Comparison of ENCODE assay signal across 11 cellular contexts in the genomic region with DNA sequence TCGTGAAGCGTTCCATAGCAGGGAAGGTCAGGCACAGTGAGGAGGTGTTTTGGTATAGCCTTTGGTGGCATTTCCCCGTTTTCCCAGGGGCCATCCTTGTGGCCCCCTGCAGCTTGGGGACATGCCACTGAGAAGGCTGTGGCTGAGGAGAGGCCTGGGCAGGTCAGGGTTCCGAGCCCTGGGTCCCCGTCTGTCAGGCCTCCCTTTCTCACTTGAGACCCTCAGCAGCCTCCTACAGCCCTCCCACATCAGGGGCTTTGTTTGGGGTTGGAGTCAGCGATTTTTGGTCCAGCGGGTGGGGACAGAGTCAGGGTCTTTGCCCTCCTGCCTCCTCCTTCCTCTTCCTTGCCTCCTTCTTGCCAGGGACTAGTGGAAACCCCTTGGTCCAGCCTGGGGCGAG. TPM values are rescaled to one million over a fixed set of nuclear protein-coding genes. Genes with fewer than 3 reads are reported as not detected.
A peak's percentile ranks its signal among the peaks of the same experiment; 100 is the strongest.
DNase-seq lines count a peak whose midpoint lies in the region; ATAC-seq and TF ChIP-seq lines count a peak whose summit lies in the region.
"Had no signal": no experiment of that assay in that cellular context is flagged by ENCODE, and none has a peak within 500 bp of the region (broad histone marks: within the 10 kb centered on the region; RNA-seq: fewer than 3 reads in every experiment).

No MANE protein-coding gene starts in this region.

- H3K4me1 Mint-ChIP-seq in CD8-positive, alpha-beta memory T cell, result peaks cover 63 to 94% (median 69%) of the 10 kb centered on the region in 3 donors
- H3K4me1 Mint-ChIP-seq in endothelial cell (ENCODE audit: unreplicated experiment), result peaks cover 27% of the 10 kb centered on the region

- peak overlapping the region; percentile 33 to 63 (median 42) for H3K9ac ChIP-seq in skeletal muscle tissue (ENCODE audit: low read depth in 1 of 3, low read length in 3 of 3)

- no peaks in the 10 kb centered on the region for H3K27me3 Mint-ChIP-seq in CD8-positive, alpha-beta memory T cell
- peaks cover 21% of the 10 kb centered on the region for H3K27me3 Mint-ChIP-seq in endothelial cell (ENCODE audit: unreplicated experiment)

- CTCF ChIA-PET in CD8-positive, alpha-beta memory T cell (lab: Charles Lee), result interaction anchor here (0.9 to 3.8 kb wide), 10 partner anchors 12 to 245 kb away, joined by 3 to 19 read pairs (median 4); a partner anchor contains a TSS

- no peaks in the 10 kb centered on the region for H3K9me3 Mint-ChIP-seq in CD8-positive, alpha-beta memory T cell
- no peaks in the 10 kb centered on the region for H3K9me3 Mint-ChIP-seq in endothelial cell (ENCODE audit: unreplicated experiment)

- H3K36me3 ChIP-seq in CD8-positive, alpha-beta memory T cell (ENCODE audit: insufficient read depth, low read length), result peaks cover 29% of the 10 kb centered on the region
- H3K36me3 ChIP-seq in RWPE2 (ENCODE audit: low read depth), result peaks cover 8% of the 10 kb centered on the region
- H3K36me3 ChIP-seq in skeletal muscle tissue (ENCODE audit: control insufficient read depth in 3 of 3, insufficient read depth in 3 of 3, low read length in 3 of 3), result peaks cover 27 to 28% (median 27%) of the 10 kb centered on the region in 3 donors

- H3K27me3 ChIP-seq in CD8-positive, alpha-beta memory T cell (ENCODE audit: insufficient read depth, low read length, poor library complexity, severe bottlenecking), result no peaks in the 10 kb centered on the region
- no peaks in the 10 kb centered on the region for H3K27me3 ChIP-seq in RWPE2 (ENCODE audit: insufficient read depth, poor library complexity, severe bottlenecking)
- H3K27me3 ChIP-seq in skeletal muscle tissue (ENCODE audit: control insufficient read depth in 3 of 3, insufficient read depth in 3 of 3, low read length in 3 of 3), result no peaks in the 10 kb centered on the region

- H3K4me3 ChIP-seq in CD8-positive, alpha-beta memory T cell (ENCODE audit: low read length), result peak overlapping the region; percentile 78
- H3K4me3 ChIP-seq in RWPE2 (ENCODE audit: severe bottlenecking) (no peak overlapping the region), skeletal muscle tissue (ENCODE audit: low read length in 3 of 3) (no peak overlapping the region)

- DNase-seq in CD8-positive, alpha-beta memory T cell, result no peak
- DNase-seq in RWPE2 (ENCODE audit: low spot score) (no peak), endothelial cell (ENCODE audit: low spot score) (no peak), NCI-H524 (lab: John Stamatoyannopoulos, UW) (no peak), NCI-H1436 treated with DMSO at 0.1 percent for 48 hours (lab: John Stamatoyannopoulos, UW) (no peak), NCI-H1092 treated with DMSO at 0.1 percent for 48 hours (lab: John Stamatoyannopoulos, UW) (no peak)
- no peak for DNase-seq in stimulated activated CD4-positive, alpha-beta T cell treated with anti-CD3 and anti-CD28 coated beads, Interleukin-15, amount 100 ng/mL, for 24 hours
- DNase-seq: Calu3, mammary epithelial cell, SHP77 treated with DMSO at 0.1 percent for 48 hours had no signal

- ATAC-seq in RWPE2 (ENCODE audit: low read depth), result no peak

- TF ChIP-seq CTCF in RWPE2 (IDR thresholded peaks at IDR 0.05; ENCODE audit: poor library complexity, severe bottlenecking) (no peak), endothelial cell (IDR thresholded peaks at IDR 0.05; ENCODE audit: unreplicated experiment) (no peak)

- POLR2A ChIA-PET in CD8-positive, alpha-beta memory T cell (lab: Charles Lee), result interaction anchor here (0.7 to 3.5 kb wide), 6 partner anchors 9 to 655 kb away, joined by 3 to 13 read pairs (median 8); a partner anchor contains a TSS

- H3K4me3 Mint-ChIP-seq in CD8-positive, alpha-beta memory T cell, result peak overlapping the region in 6 of 7 donors; percentile 74 to 96 (median 86)
- peak overlapping the region; percentile 68 for H3K4me3 Mint-ChIP-seq in endothelial cell (ENCODE audit: unreplicated experiment)

- H3K27ac ChIP-seq in CD8-positive, alpha-beta memory T cell (ENCODE audit: low read depth, low read length), result no peak overlapping the region
- H3K27ac ChIP-seq in RWPE2 (ENCODE audit: poor library complexity, severe bottlenecking) (peak overlapping the region; percentile 86), skeletal muscle tissue (ENCODE audit: low read depth, low read length) (peak overlapping the region; percentile 87)

- peak overlapping the region in 7 of 8 donors; percentile 72 to 96 (median 87) for H3K27ac Mint-ChIP-seq in CD8-positive, alpha-beta memory T cell
- no peak overlapping the region for H3K27ac Mint-ChIP-seq in endothelial cell (ENCODE audit: unreplicated experiment)

- peaks cover 93% of the 10 kb centered on the region for H3K4me1 ChIP-seq in CD8-positive, alpha-beta memory T cell (ENCODE audit: insufficient read depth, low read length)
- H3K4me1 ChIP-seq in RWPE2 (ENCODE audit: insufficient read depth, poor library complexity, severe bottlenecking) (peaks cover 69% of the 10 kb centered on the region), skeletal muscle tissue (ENCODE audit: control insufficient read depth in 3 of 3, insufficient read depth in 3 of 3, low read length in 3 of 3) (peaks cover 46 to 60% (median 56%) of the 10 kb centered on the region in 3 donors)

- no peaks in the 10 kb centered on the region for H3K9me3 ChIP-seq in CD8-positive, alpha-beta memory T cell (ENCODE audit: low read length)
- no peaks in the 10 kb centered on the region for H3K9me3 ChIP-seq in RWPE2 (ENCODE audit: severe bottlenecking)
- H3K9me3 ChIP-seq in skeletal muscle tissue (ENCODE audit: control insufficient read depth in 3 of 3, low read length in 3 of 3), result no peaks in the 10 kb centered on the region

- peaks cover 4 to 75% (median 14%) of the 10 kb centered on the region in 3 donors for H3K36me3 Mint-ChIP-seq in CD8-positive, alpha-beta memory T cell
- H3K36me3 Mint-ChIP-seq in endothelial cell (ENCODE audit: low read depth, unreplicated experiment), result peaks cover 12% of the 10 kb centered on the region

RNA-seq across cellular contexts. Expression of a gene that starts 22.2 kb away (rescaled TPM):
- 10 to 100 TPM; 21.1 to 22.0 TPM for total RNA-seq in CD8-positive, alpha-beta memory T cell
- 302 TPM for polyA plus RNA-seq in CD8-positive, alpha-beta memory T cell
- total RNA-seq in endothelial cell (ENCODE audit: unreplicated experiment) (23.5 TPM), skeletal muscle tissue (4.7 TPM)

RNA-seq across cellular contexts. Expression of a gene that starts 51.0 kb away (rescaled TPM):
- total RNA-seq in CD8-positive, alpha-beta memory T cell, result 1 to 10 TPM; 2.8 to 3.6 TPM
- 5.6 TPM for polyA plus RNA-seq in CD8-positive, alpha-beta memory T cell
- total RNA-seq in endothelial cell (ENCODE audit: unreplicated experiment) (29.1 TPM), skeletal muscle tissue (6.3 TPM)
